In the genomic region with DNA sequence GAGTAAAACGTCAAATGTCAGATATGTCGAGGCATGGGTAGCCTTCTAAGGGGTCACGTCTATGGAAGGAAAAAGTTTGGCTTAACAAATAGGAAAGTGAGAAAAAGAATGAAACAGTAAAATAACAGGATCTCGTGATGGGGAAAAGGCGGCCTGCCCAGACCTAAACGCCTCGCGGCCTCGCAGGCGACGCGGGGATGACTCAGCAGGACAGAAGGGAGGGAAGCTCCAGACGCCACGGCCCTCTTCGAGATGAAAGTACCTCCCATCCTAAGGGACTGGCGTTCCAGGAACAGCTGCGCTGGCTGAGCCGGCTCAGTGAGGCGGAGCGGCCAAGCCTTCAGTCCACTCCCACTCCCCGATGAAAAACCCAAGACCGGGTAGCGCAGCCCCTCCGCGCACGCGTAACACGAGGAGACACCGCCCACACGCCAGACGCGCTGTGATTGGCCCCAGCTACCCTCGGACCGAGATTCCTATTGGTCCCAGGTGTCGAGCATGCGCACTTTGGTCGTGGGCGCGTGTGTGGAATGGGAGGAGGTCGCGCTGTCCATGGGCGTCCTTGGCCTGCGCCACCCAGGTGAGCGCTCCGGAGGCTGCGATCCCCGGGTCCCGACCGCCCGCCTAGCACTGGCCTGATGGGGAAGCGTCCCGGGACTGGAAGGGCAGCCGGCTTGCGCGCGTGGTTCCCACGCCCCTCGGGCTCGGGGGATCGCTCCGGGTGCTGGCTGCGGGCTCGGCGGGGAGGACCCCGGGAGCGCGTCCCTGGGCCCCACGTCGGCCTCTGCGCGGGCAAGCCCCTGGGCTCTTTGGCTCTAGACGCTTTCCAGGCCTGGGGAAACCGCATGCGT, we compare ENCODE assay signal across 8 cellular contexts.
A peak's percentile ranks its signal among the peaks of the same experiment; 100 is the strongest.
DNase-seq lines count a peak whose midpoint lies in the region; ATAC-seq and TF ChIP-seq lines count a peak whose summit lies in the region.

No MANE protein-coding gene starts in this region.

- no peak for TF ChIP-seq CTCF in A673 (conservative IDR thresholded peaks at IDR 0.05; ENCODE audit: low read depth, low read length)
- TF ChIP-seq CTCF in parathyroid adenoma (IDR thresholded peaks at IDR 0.05) = no peak
- TF ChIP-seq CTCF in tibial artery (IDR thresholded peaks at IDR 0.05) = no peak

- H3K27me3 Mint-ChIP-seq in activated naive CD4-positive, alpha-beta T cell treated with anti-CD3 and anti-CD28 coated beads, Interleukin-2, amount 10 ng/mL, durations not matched to agents 7 days and 5 days = no peaks in the 10 kb centered on the region

- H3K27ac Mint-ChIP-seq in activated naive CD4-positive, alpha-beta T cell treated with anti-CD3 and anti-CD28 coated beads, Interleukin-2, amount 10 ng/mL, durations not matched to agents 7 days and 5 days = peak overlapping the region; percentile 47

- CTCF ChIA-PET in A673 (lab: Charles Lee) = no interaction called here
- CTCF ChIA-PET in activated naive CD4-positive, alpha-beta T cell treated with anti-CD3 and anti-CD28 coated beads, Interleukin-2, amount 10 ng/mL, durations not matched to agents 7 days and 5 days (lab: Charles Lee) = no interaction called here

- no peaks in the 10 kb centered on the region for H3K36me3 ChIP-seq in A673 (ENCODE audit: insufficient read depth, low read length, poor library complexity, severe bottlenecking)
- H3K36me3 ChIP-seq in parathyroid adenoma (ENCODE audit: control insufficient read depth, insufficient read depth, low read length) = no peaks in the 10 kb centered on the region
- peaks cover 0 to 13% (median 0%) of the 10 kb centered on the region in 3 donors for H3K36me3 ChIP-seq in tibial artery

- H3K4me2 ChIP-seq in parathyroid adenoma (ENCODE audit: low read length) = peak overlapping the region; percentile 60

- H3K36me3 Mint-ChIP-seq in activated naive CD4-positive, alpha-beta T cell treated with anti-CD3 and anti-CD28 coated beads, Interleukin-2, amount 10 ng/mL, durations not matched to agents 7 days and 5 days = no peaks in the 10 kb centered on the region

- DNase-seq in A673 (ENCODE audit: low spot score) (peak; percentile 0), RKO (ENCODE audit: low spot score) (peak; percentile 98), germinal center (ENCODE audit: low spot score) (peak; percentile 88), tibial artery (peak; percentile 94 to 97)
- peak; percentile 85 for DNase-seq in activated naive CD4-positive, alpha-beta T cell treated with anti-CD3 and anti-CD28 coated beads, Interleukin-2, amount 10 ng/mL, durations not matched to agents 7 days and 5 days

- H3K4me1 ChIP-seq in A673 (ENCODE audit: insufficient read depth, low read length, poor library complexity, severe bottlenecking) (no peaks in the 10 kb centered on the region), parathyroid adenoma (no peaks in the 10 kb centered on the region), tibial artery (peaks cover 0 to 19% (median 6%) of the 10 kb centered on the region in 4 donors)

- peak overlapping the region; percentile 76 for H3K4me3 Mint-ChIP-seq in activated naive CD4-positive, alpha-beta T cell treated with anti-CD3 and anti-CD28 coated beads, Interleukin-2, amount 10 ng/mL, durations not matched to agents 7 days and 5 days

- no peak overlapping the region for H3K4me3 ChIP-seq in A673 (ENCODE audit: low read depth, low read length, poor library complexity, severe bottlenecking)
- H3K4me3 ChIP-seq in parathyroid adenoma (ENCODE audit: low read depth, low read length) = peak overlapping the region; percentile 67
- H3K4me3 ChIP-seq in tibial artery = peak overlapping the region; percentile 92 to 93

- no peaks in the 10 kb centered on the region for H3K79me2 ChIP-seq in parathyroid adenoma

- H3K27ac ChIP-seq in A673 (ENCODE audit: low read depth, low read length, poor library complexity, severe bottlenecking) = no peak overlapping the region
- peak overlapping the region; percentile 77 for H3K27ac ChIP-seq in parathyroid adenoma
- H3K27ac ChIP-seq in tibial artery = peak overlapping the region; percentile 88 to 90

- peak overlapping the region; percentile 87 for H3K9ac ChIP-seq in parathyroid adenoma

- no TSS peak for BruUV-seq in A673 (replicated peaks; lab: Mats Ljungman, UMichigan)

- peaks cover 5% of the 10 kb centered on the region for H3K4me1 Mint-ChIP-seq in activated naive CD4-positive, alpha-beta T cell treated with anti-CD3 and anti-CD28 coated beads, Interleukin-2, amount 10 ng/mL, durations not matched to agents 7 days and 5 days

- H3K9me3 ChIP-seq in A673 (ENCODE audit: low read depth, low read length, poor library complexity, severe bottlenecking) (peaks cover 42% of the 10 kb centered on the region), parathyroid adenoma (ENCODE audit: control insufficient read depth, low read length) (no peaks in the 10 kb centered on the region), tibial artery (no peaks in the 10 kb centered on the region)

- intact Hi-C loops in A673 (cut with micrococcal nuclease; ENCODE audit: unreplicated experiment) (no loop called here), tibial artery (cut with DNase I; ENCODE audit: low total_unique reads) (no loop called here)

- H2AFZ ChIP-seq in parathyroid adenoma = peak overlapping the region; percentile 96

- no peaks in the 10 kb centered on the region for H3K27me3 ChIP-seq in A673 (replicated peaks; ENCODE audit: insufficient read depth, low read depth, low read length, poor library complexity)
- no peaks in the 10 kb centered on the region for H3K27me3 ChIP-seq in parathyroid adenoma (ENCODE audit: control insufficient read depth, insufficient read depth, low read length)
- no peaks in the 10 kb centered on the region for H3K27me3 ChIP-seq in tibial artery

- POLR2A ChIA-PET in A673 (lab: Charles Lee; ENCODE audit: low non-redundant PET) = no interaction called here

- ATAC-seq in GM19023 (IDR thresholded peaks at IDR 0.05; ENCODE audit: unreplicated experiment) (peak; percentile 96), HG03520 (IDR thresholded peaks at IDR 0.05; ENCODE audit: unreplicated experiment) (peak; percentile 94)

- no peaks in the 10 kb centered on the region for H3K9me3 Mint-ChIP-seq in activated naive CD4-positive, alpha-beta T cell treated with anti-CD3 and anti-CD28 coated beads, Interleukin-2, amount 10 ng/mL, durations not matched to agents 7 days and 5 days

Comparison
In these comparisons a context has a peak if more than half of its experiments do, and no peak if none do; other contexts are left out.
1. DNase-seq: peak in every context shown above with its lines; median percentile 98 in RKO; 96 in tibial artery; 88 in germinal center; 85 in activated naive CD4-positive, alpha-beta T cell treated with anti-CD3 and anti-CD28 coated beads, Interleukin-2, amount 10 ng/mL, durations not matched to agents 7 days and 5 days; 0 in A673.